ENCODE assay signal across 8 cellular contexts in the genomic region with DNA sequence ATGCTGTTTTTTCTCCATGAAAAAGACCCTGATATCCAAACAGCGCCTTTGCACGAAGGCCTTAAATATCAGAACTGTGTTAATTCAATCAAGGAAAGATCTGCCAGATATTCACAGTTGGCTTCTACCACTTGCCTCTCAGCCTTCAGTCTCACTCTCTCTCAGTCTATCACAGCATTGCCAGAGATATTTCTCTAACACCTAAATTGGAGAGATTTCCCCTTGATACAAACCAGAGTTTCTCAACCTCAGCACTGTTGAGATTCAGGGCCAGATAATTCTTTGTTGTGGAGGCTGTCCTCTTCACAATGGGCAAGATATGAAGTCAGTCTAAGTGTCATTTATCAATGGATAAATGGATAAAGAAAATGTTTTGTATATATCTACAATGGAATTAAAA.
"Had no signal": no experiment of that assay in that cellular context is flagged by ENCODE, and none has a peak within 500 bp of the region (broad histone marks: within the 10 kb centered on the region; RNA-seq: fewer than 3 reads in every experiment).

No MANE protein-coding gene starts in this region.

- H3K4me3 Mint-ChIP-seq: GM23338, HFFc6 had no signal

- H3K27ac ChIP-seq: GM23248 had no signal

- H3K36me3 ChIP-seq: HAP-1 had no signal

- H3K9me3 ChIP-seq: HAP-1 had no signal

- DNase-seq: GM23248, GOT3, H7, HCEC 1CT, HFFc6 had no signal

- H3K4me3 ChIP-seq: GM23248, GM23338, HAP-1 had no signal

- H3K27ac Mint-ChIP-seq: GM23338, HFFc6 had no signal

- H3K4me2 ChIP-seq: GM23338 had no signal

- H3K9ac ChIP-seq: GM23248 had no signal

- H3K9me3 Mint-ChIP-seq: GM23338, HFFc6 had no signal

- H2AFZ ChIP-seq: GM23248, GM23338 had no signal

- ATAC-seq: GM23338, HCT116 had no signal

- H3K4me1 Mint-ChIP-seq: GM23338 had no signal
